In the genomic region with DNA sequence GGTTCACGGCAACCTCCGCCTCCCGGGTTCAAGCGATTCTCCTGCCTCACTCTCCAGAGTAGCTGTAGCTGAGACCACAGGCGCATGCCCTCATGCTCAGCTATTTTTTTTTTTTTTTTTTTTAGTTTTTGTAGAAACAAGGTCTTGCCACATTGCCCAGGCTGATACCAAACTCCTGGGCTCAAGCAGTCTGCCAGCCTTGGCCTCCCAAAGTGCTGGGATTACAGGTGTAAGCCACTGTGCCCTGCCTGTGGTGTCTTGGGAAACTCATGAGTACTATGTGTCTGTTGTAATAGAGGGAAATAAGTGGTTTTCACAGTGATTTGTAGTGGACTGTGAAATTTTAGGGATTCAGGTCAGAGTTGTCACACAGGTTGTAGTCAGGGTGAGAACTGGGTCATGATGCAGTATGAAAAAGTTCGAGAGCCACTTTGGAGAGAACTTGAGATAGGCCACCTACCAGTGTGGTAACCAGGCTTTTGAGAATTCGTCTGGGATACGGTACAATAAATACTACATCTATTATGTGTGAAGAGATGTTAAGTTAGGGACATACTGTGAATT, we compare ENCODE assay signal across 1 cellular context.
TF ChIP-seq lines count a peak whose summit lies in the region.

No MANE protein-coding gene starts in this region.

TF ChIP-seq in HEK293, 187 proteins besides CTCF, POLR2A, EP300 and RAD21:
- no peak for TF ChIP-seq KLF7 (tag by site-specific recombination; IDR thresholded peaks at IDR 0.05; ENCODE audit: borderline replicate concordance)
- TF ChIP-seq, protein P1, sequence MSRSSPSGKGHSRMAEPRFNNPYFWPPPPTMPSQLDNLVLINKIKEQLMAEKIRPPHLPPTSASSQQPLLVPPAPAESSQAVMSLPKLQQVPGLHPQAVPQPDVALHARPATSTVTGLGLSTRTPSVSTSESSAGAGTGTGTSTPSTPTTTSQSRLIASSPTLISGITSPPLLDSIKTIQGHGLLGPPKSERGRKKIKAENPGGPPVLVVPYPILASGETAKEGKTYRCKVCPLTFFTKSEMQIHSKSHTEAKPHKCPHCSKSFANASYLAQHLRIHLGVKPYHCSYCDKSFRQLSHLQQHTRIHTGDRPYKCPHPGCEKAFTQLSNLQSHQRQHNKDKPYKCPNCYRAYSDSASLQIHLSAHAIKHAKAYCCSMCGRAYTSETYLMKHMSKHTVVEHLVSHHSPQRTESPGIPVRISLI (tag by site-specific recombination; IDR thresholded peaks at IDR 0.05) = peak; percentile 48
